ENCODE assay signal across 19 cellular contexts in the genomic region with DNA sequence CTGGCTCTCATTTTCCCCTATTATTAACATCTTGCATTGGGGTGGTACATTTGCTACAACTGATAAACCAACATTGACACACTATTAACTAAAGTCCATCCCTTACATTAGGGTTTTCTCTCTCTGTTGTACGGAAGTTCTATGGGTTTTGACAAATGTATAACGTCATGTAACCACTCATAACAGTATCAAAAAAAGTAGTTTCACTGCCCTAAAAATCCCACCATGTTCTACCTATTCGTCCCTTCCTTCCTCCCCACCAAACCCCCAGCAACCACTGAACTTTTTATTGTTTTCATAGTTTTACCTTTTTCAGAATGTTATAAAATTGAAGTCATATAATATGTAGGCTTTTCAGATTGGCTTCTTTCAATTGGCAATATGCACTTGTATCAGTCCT. TPM values are rescaled to one million over a fixed set of nuclear protein-coding genes. Genes with fewer than 3 reads are reported as not detected.
A peak's percentile ranks its signal among the peaks of the same experiment; 100 is the strongest.
DNase-seq lines count a peak whose midpoint lies in the region; ATAC-seq and TF ChIP-seq lines count a peak whose summit lies in the region.
"Had no signal": no experiment of that assay in that cellular context is flagged by ENCODE, and none has a peak within 500 bp of the region (broad histone marks: within the 10 kb centered on the region; RNA-seq: fewer than 3 reads in every experiment).

No MANE protein-coding gene starts in this region.

- H3K4me3 Mint-ChIP-seq in activated CD8-positive, alpha-beta memory T cell treated with anti-CD3 and anti-CD28 coated beads, Interleukin-2, amount 10 ng/mL, durations not matched to agents 7 days and 5 days: no peak overlapping the region
- H3K4me3 Mint-ChIP-seq in stimulated activated naive CD8-positive, alpha-beta T cell treated with anti-CD3 and anti-CD28 coated beads, Interleukin-15, amount 100 ng/mL, for 72 hours: peak overlapping the region; percentile 26 to 52
- H3K4me3 Mint-ChIP-seq in osteocyte (ENCODE audit: unreplicated experiment): no peak overlapping the region
- H3K4me3 Mint-ChIP-seq: endodermal cell; T-helper 1 cell treated with Interleukin-12 subunit alpha and Interleukin-12 subunit beta and Interleukin-4 antibody, amounts not matched to agents 30 μg/mL and 1 μg/mL, for 36 hours had no signal

- DNase-seq in activated CD8-positive, alpha-beta memory T cell treated with anti-CD3 and anti-CD28 coated beads, Interleukin-2, amount 10 ng/mL, durations not matched to agents 7 days and 5 days: no peak
- no peak for DNase-seq in activated CD8-positive, alpha-beta memory T cell treated with anti-CD3 and anti-CD28 coated beads, Interleukin-2, amount 50 U/mL, for 48 hours
- DNase-seq in stimulated activated naive CD8-positive, alpha-beta T cell treated with anti-CD3 and anti-CD28 coated beads, Interleukin-15, amount 100 ng/mL, for 72 hours: peak in 1 of 2 donors; percentile 30
- DNase-seq in NOMO-1 treated with dmso at 0.1 percent for 144 hours (lab: John Stamatoyannopoulos, UW; ENCODE audit: unreplicated experiment) (no peak), osteocyte (ENCODE audit: extremely low spot score, unreplicated experiment) (no peak)
- DNase-seq: activated CD4-positive, alpha-beta T cell treated with anti-CD3 and anti-CD28 coated beads, Interleukin-2, amount 50 U/mL, for 1 hour; caudate nucleus; CD8-positive, alpha-beta memory T cell; endodermal cell; foreskin keratinocyte; GDM1; NCI-H1694; NCI-H748 treated with DMSO at 0.1 percent for 48 hours; pancreas; stimulated activated CD4-positive, alpha-beta T cell treated with anti-CD3 and anti-CD28 coated beads, Interleukin-12 subunit alpha, Interleukin-12 subunit beta, amount 100 ng/mL, for 4 hours had no signal

- ATAC-seq in activated CD8-positive, alpha-beta memory T cell treated with anti-CD3 and anti-CD28 coated beads, Interleukin-2, amount 10 ng/mL, durations not matched to agents 7 days and 5 days: peak; percentile 83
- ATAC-seq in GM21619 (IDR thresholded peaks at IDR 0.05; ENCODE audit: unreplicated experiment) (peak; percentile 55), HG03520 (IDR thresholded peaks at IDR 0.05; ENCODE audit: unreplicated experiment) (peak; percentile 70), HG03045 (IDR thresholded peaks at IDR 0.05; ENCODE audit: unreplicated experiment) (no peak)
- peak; percentile 89 for ATAC-seq in stimulated activated naive CD8-positive, alpha-beta T cell treated with anti-CD3 and anti-CD28 coated beads, Interleukin-15, amount 100 ng/mL, for 72 hours
- ATAC-seq: foreskin keratinocyte, pancreas had no signal

- H3K9me3 Mint-ChIP-seq in activated CD8-positive, alpha-beta memory T cell treated with anti-CD3 and anti-CD28 coated beads, Interleukin-2, amount 10 ng/mL, durations not matched to agents 7 days and 5 days (ENCODE audit: low read depth): peaks cover 10% of the 10 kb centered on the region
- peaks cover 4 to 12% of the 10 kb centered on the region in 2 donors for H3K9me3 Mint-ChIP-seq in stimulated activated naive CD8-positive, alpha-beta T cell treated with anti-CD3 and anti-CD28 coated beads, Interleukin-15, amount 100 ng/mL, for 72 hours
- H3K9me3 Mint-ChIP-seq in osteocyte (ENCODE audit: unreplicated experiment): no peaks in the 10 kb centered on the region
- H3K9me3 Mint-ChIP-seq: endodermal cell had no signal

- H3K27ac Mint-ChIP-seq in activated CD8-positive, alpha-beta memory T cell treated with anti-CD3 and anti-CD28 coated beads, Interleukin-2, amount 10 ng/mL, durations not matched to agents 7 days and 5 days: peak overlapping the region; percentile 63
- H3K27ac Mint-ChIP-seq in stimulated activated naive CD8-positive, alpha-beta T cell treated with anti-CD3 and anti-CD28 coated beads, Interleukin-15, amount 100 ng/mL, for 72 hours: no peak overlapping the region
- H3K27ac Mint-ChIP-seq in osteocyte (ENCODE audit: unreplicated experiment): no peak overlapping the region
- H3K27ac Mint-ChIP-seq: endodermal cell; T-helper 1 cell treated with Interleukin-12 subunit alpha and Interleukin-12 subunit beta and Interleukin-4 antibody, amounts not matched to agents 30 μg/mL and 1 μg/mL, for 36 hours had no signal

- H3K36me3 Mint-ChIP-seq in activated CD8-positive, alpha-beta memory T cell treated with anti-CD3 and anti-CD28 coated beads, Interleukin-2, amount 10 ng/mL, durations not matched to agents 7 days and 5 days: peaks cover 58% of the 10 kb centered on the region
- H3K36me3 Mint-ChIP-seq in osteocyte (ENCODE audit: unreplicated experiment): peaks cover 14% of the 10 kb centered on the region

- no peak for TF ChIP-seq CTCF in osteocyte (IDR thresholded peaks at IDR 0.05)

- CTCF ChIA-PET in activated CD8-positive, alpha-beta memory T cell treated with anti-CD3 and anti-CD28 coated beads, Interleukin-2, amount 10 ng/mL, durations not matched to agents 7 days and 5 days (lab: Charles Lee): no interaction called here

- peaks cover 57% of the 10 kb centered on the region for H3K4me1 Mint-ChIP-seq in activated CD8-positive, alpha-beta memory T cell treated with anti-CD3 and anti-CD28 coated beads, Interleukin-2, amount 10 ng/mL, durations not matched to agents 7 days and 5 days
- H3K4me1 Mint-ChIP-seq in stimulated activated naive CD8-positive, alpha-beta T cell treated with anti-CD3 and anti-CD28 coated beads, Interleukin-15, amount 100 ng/mL, for 72 hours: peaks cover 63% of the 10 kb centered on the region
- no peaks in the 10 kb centered on the region for H3K4me1 Mint-ChIP-seq in osteocyte (ENCODE audit: unreplicated experiment)

- H3K27me3 Mint-ChIP-seq in activated CD8-positive, alpha-beta memory T cell treated with anti-CD3 and anti-CD28 coated beads, Interleukin-2, amount 10 ng/mL, durations not matched to agents 7 days and 5 days: no peaks in the 10 kb centered on the region
- no peaks in the 10 kb centered on the region for H3K27me3 Mint-ChIP-seq in stimulated activated naive CD8-positive, alpha-beta T cell treated with anti-CD3 and anti-CD28 coated beads, Interleukin-15, amount 100 ng/mL, for 72 hours
- no peaks in the 10 kb centered on the region for H3K27me3 Mint-ChIP-seq in osteocyte (ENCODE audit: unreplicated experiment)
- H3K27me3 Mint-ChIP-seq: CD8-positive, alpha-beta memory T cell had no signal

RNA-seq across cellular contexts. Expression of gene MLLT3, which starts 40.1 kb away (rescaled TPM):
- total RNA-seq in activated CD8-positive, alpha-beta memory T cell treated with anti-CD3 and anti-CD28 coated beads, Interleukin-2, amount 10 ng/mL, durations not matched to agents 7 days and 5 days: 10 to 100 TPM; 55.9 to 56.4 TPM
- total RNA-seq in osteocyte: 19.5 and 20.6 TPM in 2 replicates

Comparison
In these comparisons a context has a peak if more than half of its experiments do, and no peak if none do; other contexts are left out.
1. H3K4me3 Mint-ChIP-seq: peak in stimulated activated naive CD8-positive, alpha-beta T cell treated with anti-CD3 and anti-CD28 coated beads, Interleukin-15, amount 100 ng/mL, for 72 hours (2 of 2); none in activated CD8-positive, alpha-beta memory T cell treated with anti-CD3 and anti-CD28 coated beads, Interleukin-2, amount 10 ng/mL, durations not matched to agents 7 days and 5 days (single experiment) and osteocyte (single experiment).